8 cellular contexts compared by ENCODE assay signal in genomic region chr11:35145249-35145648, GRCh38. TPM values are rescaled to one million over a fixed set of nuclear protein-coding genes. Genes with fewer than 3 reads are reported as not detected.
DNase-seq lines count a peak whose midpoint lies in the region; ATAC-seq, FAIRE-seq and TF ChIP-seq lines count a peak whose summit lies in the region.

No MANE protein-coding gene starts in this region.

- peak; percentile 61 for DNase-seq in A172 (ENCODE audit: low spot score)
- DNase-seq in GM18507 (ENCODE audit: extremely low spot score, insufficient read length, low read depth), result peak; percentile 71
- no peak for DNase-seq in RWPE1 (ENCODE audit: low spot score)
- DNase-seq in glomerular visceral epithelial cell (ENCODE audit: extremely low spot score), result peak; percentile 81
- DNase-seq in SKM-1 (lab: John Stamatoyannopoulos, UW; ENCODE audit: unreplicated experiment), result no peak
- no peak for DNase-seq in NCI-H1436 treated with DMSO at 0.1 percent for 48 hours (lab: John Stamatoyannopoulos, UW)
- DNase-seq in effector CD8-positive, alpha-beta T cell (lab: John Stamatoyannopoulos, UW), result no peak

- CTCF ChIA-PET in RWPE1 (lab: Yijun Ruan, JAX), result no interaction called here

- FAIRE-seq in GM18507 (lab: Jason Lieb, UNC), result peak; percentile 95

- ATAC-seq in HG02852 (IDR thresholded peaks at IDR 0.05; ENCODE audit: unreplicated experiment), result peak; percentile 36

- TF ChIP-seq CTCF in RWPE1 (conservative IDR thresholded peaks at IDR 0.05; ENCODE audit: low read depth), result no peak

- H3K27ac ChIP-seq in RWPE1, result peak overlapping the region; percentile 86

- POLR2A ChIA-PET in RWPE1 (lab: Yijun Ruan, JAX; ENCODE audit: low non-redundant PET), result no interaction called here

RNA-seq across cellular contexts. Expression of gene CD44, which starts 6.3 kb away (rescaled TPM):
- total RNA-seq in A172 (2014; rRNA removed; shearing (Covaris generic)), result 179 and 324 TPM in 2 replicates

Comparison
In these comparisons a context has a peak if more than half of its experiments do, and no peak if none do; other contexts are left out.
1. DNase-seq: peak in A172 (single experiment), GM18507 (single experiment) and glomerular visceral epithelial cell (single experiment); none in RWPE1 (single experiment), SKM-1 (single experiment), NCI-H1436 treated with DMSO at 0.1 percent for 48 hours (single experiment) and effector CD8-positive, alpha-beta T cell (single experiment).